Comparison of ENCODE assay signal across 14 cellular contexts in genomic region chr18:76131738-76132137, GRCh38.
DNase-seq lines count a peak whose midpoint lies in the region; ATAC-seq lines count a peak whose summit lies in the region.
"Had no signal": no experiment of that assay in that cellular context is flagged by ENCODE, and none has a peak within 500 bp of the region (broad histone marks: within the 10 kb centered on the region; RNA-seq: fewer than 3 reads in every experiment).

No MANE protein-coding gene starts in this region.

- DNase-seq in NCI-H1105 treated with DMSO at 0.1 percent for 48 hours (lab: John Stamatoyannopoulos, UW) (peak; percentile 19), NCI-H1105 (lab: John Stamatoyannopoulos, UW) (no peak), CD1c-positive myeloid dendritic cell (ENCODE audit: extremely low spot score) (peak; percentile 3), RPMI8226 (peak; percentile 38), fibroblast of peridontal ligament (ENCODE audit: extremely low read depth) (peak; percentile 0), D341Med (ENCODE audit: low spot score) (no peak)
- DNase-seq: cortex of kidney, foreskin melanocyte, NCI-H146, NCI-H774, retina, trophoblast cell had no signal

- ATAC-seq in HG03097 (IDR thresholded peaks at IDR 0.05; ENCODE audit: low FRiP score, unreplicated experiment): no peak
- no peak for ATAC-seq in HG03521 (IDR thresholded peaks at IDR 0.05; ENCODE audit: unreplicated experiment)

Comparison
In these comparisons a context has a peak if more than half of its experiments do, and no peak if none do; other contexts are left out.
1. DNase-seq: peak in NCI-H1105 treated with DMSO at 0.1 percent for 48 hours (single experiment), CD1c-positive myeloid dendritic cell (single experiment), RPMI8226 (single experiment) and fibroblast of peridontal ligament (single experiment); none in NCI-H1105 (single experiment) and D341Med (single experiment).